In the genomic region with DNA sequence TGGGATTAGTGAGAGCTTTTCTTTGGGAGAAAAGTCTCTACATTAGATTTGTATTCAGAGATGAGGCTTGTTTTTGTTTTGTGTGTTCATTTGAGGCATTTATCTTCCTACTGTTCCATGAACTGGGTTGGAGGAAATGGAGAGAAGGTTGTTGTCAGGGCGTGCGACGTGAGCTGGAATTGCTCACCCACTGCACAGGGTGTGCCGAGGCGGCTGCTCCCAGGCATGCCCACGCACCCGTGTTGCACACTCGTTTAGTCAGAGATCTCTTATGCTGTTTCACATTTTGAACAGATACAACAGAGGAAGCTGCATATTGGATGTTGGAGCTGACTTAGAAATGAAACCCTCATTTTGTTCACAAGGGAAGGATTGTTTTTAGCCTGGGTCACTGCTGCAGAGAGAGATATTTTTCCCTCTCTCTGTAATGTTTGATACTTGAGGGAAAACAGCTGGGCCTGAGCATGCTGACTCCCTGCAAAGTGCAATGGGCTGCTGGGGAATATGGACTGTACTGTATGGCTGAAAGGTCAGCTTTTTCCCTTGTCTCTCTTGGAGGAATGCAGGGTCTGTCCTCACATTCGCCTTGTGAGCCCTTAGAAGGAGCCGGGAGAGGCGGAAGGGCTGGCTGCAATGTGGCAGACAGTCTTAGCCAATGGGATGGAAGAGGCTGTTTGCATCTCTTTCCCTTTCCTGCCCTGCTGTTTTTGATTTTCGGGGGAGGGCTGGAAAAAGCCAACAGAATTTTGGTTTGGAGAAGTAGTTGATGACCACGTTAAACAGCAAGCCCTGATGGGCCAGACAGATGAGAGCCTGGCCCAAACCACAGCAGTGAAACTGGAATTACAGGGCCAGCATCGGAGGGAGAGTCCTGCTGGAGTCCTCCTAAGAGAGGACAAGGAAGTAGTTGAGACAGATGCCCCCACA, we compare ENCODE assay signal across 3 cellular contexts.
A peak's percentile ranks its signal among the peaks of the same experiment; 100 is the strongest.
TF ChIP-seq lines count a peak whose summit lies in the region.

No MANE protein-coding gene starts in this region.

TF ChIP-seq in HEK293, 187 proteins besides CTCF, POLR2A, EP300 and RAD21:
- peak; percentile 50; the same call in 1 of the 2 replicates for TF ChIP-seq ZNF140 (tag by site-specific recombination; IDR thresholded peaks at IDR 0.05)
- TF ChIP-seq ZBTB21 (tag by site-specific recombination; IDR thresholded peaks at IDR 0.05) = no peak

TF ChIP-seq in H1, 55 proteins besides CTCF, POLR2A, EP300 and RAD21:
- TF ChIP-seq TCF12 (IDR thresholded peaks at IDR 0.05; ENCODE audit: low read depth, low read length) (no peak), EGR1 (IDR thresholded peaks at IDR 0.05; ENCODE audit: borderline replicate concordance, low read depth, low read length) (no peak), YY1 (IDR thresholded peaks at IDR 0.05; ENCODE audit: low read depth, low read length) (no peak), HDAC6 (IDR thresholded peaks at IDR 0.05; ENCODE audit: low read depth, low read length) (no peak)
TF ChIP-seq in H1: peak in this region for 0.

TF ChIP-seq in GM12891, 5 proteins besides CTCF, POLR2A, EP300 and RAD21:
- TF ChIP-seq PAX5 (IDR thresholded peaks at IDR 0.05; ENCODE audit: insufficient read depth, low read length, severe bottlenecking) (no peak), SPI1 (IDR thresholded peaks at IDR 0.05; ENCODE audit: low read depth, low read length) (no peak), TAF1 (IDR thresholded peaks at IDR 0.05; ENCODE audit: low read depth, low read length) (no peak)
